Comparison of ENCODE assay signal across 22 cellular contexts in genomic region chr1:30588311-30589073, GRCh38.
"Had no signal": no experiment of that assay in that cellular context is flagged by ENCODE, and none has a peak within 500 bp of the region (broad histone marks: within the 10 kb centered on the region; RNA-seq: fewer than 3 reads in every experiment).

No MANE protein-coding gene starts in this region.

- H3K9ac ChIP-seq: KMS-11 had no signal

- H3K4me1 Mint-ChIP-seq: activated naive CD4-positive, alpha-beta T cell treated with anti-CD3 and anti-CD28 coated beads, Interleukin-2, amount 10 ng/mL, durations not matched to agents 7 days and 5 days; activated naive CD8-positive, alpha-beta T cell treated with anti-CD3 and anti-CD28 coated beads for 36 hours had no signal

- H3K4me2 ChIP-seq: KMS-11, PC-9 had no signal

- DNase-seq: activated CD4-positive, alpha-beta memory T cell treated with anti-CD3 and anti-CD28 coated beads for 36 hours; activated CD4-positive, alpha-beta T cell treated with anti-CD3 and anti-CD28 coated beads for 48 hours; activated gamma-delta T cell treated with Interleukin-2 at 50 U/mL for 16 hours; activated naive CD4-positive, alpha-beta T cell treated with anti-CD3 and anti-CD28 coated beads, Interleukin-2, amount 10 ng/mL, durations not matched to agents 7 days and 5 days; activated naive CD8-positive, alpha-beta T cell treated with anti-CD3 and anti-CD28 coated beads for 36 hours; activated T-cell treated with anti-CD3 and anti-CD28 coated beads, Interleukin-2, amount 50 U/mL, for 72 hours; brain microvascular endothelial cell; MG63; MV-4-11; NCI-H1092 treated with DMSO at 0.1 percent for 48 hours; NCI-H1417 treated with DMSO at 0.1 percent for 48 hours; NCI-H1694 treated with DMSO at 0.1 percent for 48 hours; NCI-H2029 treated with DMSO at 0.1 percent for 48 hours; NCI-H510A treated with DMSO at 0.1 percent for 48 hours; NCI-H69; PC-9; SHP77 treated with DMSO at 0.1 percent for 48 hours had no signal

- H3K36me3 ChIP-seq: brain microvascular endothelial cell, cardiac muscle cell, MG63 had no signal

- H3K27me3 ChIP-seq: brain microvascular endothelial cell, cardiac muscle cell, MG63 had no signal

- H3K27ac Mint-ChIP-seq: activated CD4-positive, alpha-beta memory T cell treated with anti-CD3 and anti-CD28 coated beads for 36 hours; activated naive CD4-positive, alpha-beta T cell treated with anti-CD3 and anti-CD28 coated beads, Interleukin-2, amount 10 ng/mL, durations not matched to agents 7 days and 5 days; activated naive CD8-positive, alpha-beta T cell treated with anti-CD3 and anti-CD28 coated beads for 36 hours; activated T-cell treated with anti-CD3 and anti-CD28 coated beads, Interleukin-2, amount 50 U/mL, for 72 hours; activated T-helper 2 cell treated with anti-CD3 and anti-CD28 coated beads, Interferon-gamma antibody, Interleukin-2, Interleukin-4, amounts not matched to agents 10 μg/mL and 5 μg/mL and 100 μg/mL, durations not matched to agents 14 hours and 24 hours and 36 hours; T-helper 1 cell treated with Interleukin-12 subunit alpha and Interleukin-12 subunit beta and Interleukin-4 antibody, amounts not matched to agents 30 μg/mL and 1 μg/mL, for 36 hours had no signal

- H3K4me3 Mint-ChIP-seq: activated CD4-positive, alpha-beta memory T cell treated with anti-CD3 and anti-CD28 coated beads for 36 hours; activated naive CD4-positive, alpha-beta T cell treated with anti-CD3 and anti-CD28 coated beads, Interleukin-2, amount 10 ng/mL, durations not matched to agents 7 days and 5 days; activated naive CD8-positive, alpha-beta T cell treated with anti-CD3 and anti-CD28 coated beads for 36 hours; activated T-cell treated with anti-CD3 and anti-CD28 coated beads, Interleukin-2, amount 50 U/mL, for 72 hours; T-helper 1 cell treated with Interleukin-12 subunit alpha and Interleukin-12 subunit beta and Interleukin-4 antibody, amounts not matched to agents 30 μg/mL and 1 μg/mL, for 36 hours had no signal

- H3K27ac ChIP-seq: brain microvascular endothelial cell, cardiac muscle cell, KMS-11, PC-9 had no signal

- H3K36me3 Mint-ChIP-seq: activated CD4-positive, alpha-beta memory T cell treated with anti-CD3 and anti-CD28 coated beads for 36 hours; activated naive CD4-positive, alpha-beta T cell treated with anti-CD3 and anti-CD28 coated beads, Interleukin-2, amount 10 ng/mL, durations not matched to agents 7 days and 5 days had no signal

- ATAC-seq: activated CD4-positive, CD25-positive, alpha-beta regulatory T cell treated with anti-CD3 and anti-CD28 coated beads, Interleukin-2, amount 50 U/mL, for 24 hours; activated T-cell treated with anti-CD3 and anti-CD28 coated beads, Interleukin-2, amount 50 U/mL, for 72 hours had no signal

- H3K4me3 ChIP-seq: cardiac muscle cell, MG63, PC-9 had no signal
